In genomic region chr22:18056802-18057474, GRCh38 we compare ENCODE assay signal across 9 cellular contexts. TPM values are rescaled to one million over a fixed set of nuclear protein-coding genes. Genes with fewer than 3 reads are reported as not detected.
DNase-seq lines count a peak whose midpoint lies in the region; ATAC-seq lines count a peak whose summit lies in the region.
"Had no signal": no experiment of that assay in that cellular context is flagged by ENCODE, and none has a peak within 500 bp of the region (broad histone marks: within the 10 kb centered on the region; RNA-seq: fewer than 3 reads in every experiment).

No MANE protein-coding gene starts in this region.

- no peak overlapping the region for H3K27ac Mint-ChIP-seq in activated T-helper 2 cell treated with anti-CD3 and anti-CD28 coated beads, Interferon-gamma antibody, Interleukin-2, Interleukin-4, amounts not matched to agents 10 μg/mL and 5 μg/mL and 100 μg/mL, durations not matched to agents 14 hours and 24 hours and 36 hours
- H3K27ac Mint-ChIP-seq: activated naive CD8-positive, alpha-beta T cell had no signal

- ATAC-seq in GM18508 (IDR thresholded peaks at IDR 0.05; ENCODE audit: insufficient read depth, unreplicated experiment) (peak; percentile 40), HG02623 (IDR thresholded peaks at IDR 0.05; ENCODE audit: unreplicated experiment) (peak; percentile 61)

- DNase-seq in renal cortical epithelial cell (ENCODE audit: low read depth) (peak; percentile 44), foreskin melanocyte (no peak), mesenteric fat pad (ENCODE audit: low spot score) (no peak)
- DNase-seq in activated CD4-positive, alpha-beta T cell treated with anti-CD3 and anti-CD28 coated beads for 1 hour, result no peak
- no peak for DNase-seq in activated T-helper 2 cell treated with anti-CD3 and anti-CD28 coated beads, Interferon-gamma antibody, Interleukin-2, Interleukin-4, amounts not matched to agents 10 μg/mL and 5 μg/mL and 100 μg/mL, durations not matched to agents 14 hours and 24 hours and 36 hours (ENCODE audit: low spot score)

- intact Hi-C loops in activated T-helper 2 cell treated with anti-CD3 and anti-CD28 coated beads, Interferon-gamma antibody, Interleukin-2, Interleukin-4, amounts not matched to agents 10 μg/mL and 5 μg/mL and 100 μg/mL, durations not matched to agents 14 hours and 24 hours and 36 hours (cut with micrococcal nuclease), result no loop called here

- H3K27me3 Mint-ChIP-seq in activated T-helper 2 cell treated with anti-CD3 and anti-CD28 coated beads, Interferon-gamma antibody, Interleukin-2, Interleukin-4, amounts not matched to agents 10 μg/mL and 5 μg/mL and 100 μg/mL, durations not matched to agents 14 hours and 24 hours and 36 hours (ENCODE audit: low read depth), result peaks cover 18% of the 10 kb centered on the region

- no peak overlapping the region for H3K4me3 Mint-ChIP-seq in activated T-helper 2 cell treated with anti-CD3 and anti-CD28 coated beads, Interferon-gamma antibody, Interleukin-2, Interleukin-4, amounts not matched to agents 10 μg/mL and 5 μg/mL and 100 μg/mL, durations not matched to agents 14 hours and 24 hours and 36 hours (ENCODE audit: low read depth)
- H3K4me3 Mint-ChIP-seq: activated naive CD8-positive, alpha-beta T cell had no signal

- no peaks in the 10 kb centered on the region for H3K9me3 Mint-ChIP-seq in activated T-helper 2 cell treated with anti-CD3 and anti-CD28 coated beads, Interferon-gamma antibody, Interleukin-2, Interleukin-4, amounts not matched to agents 10 μg/mL and 5 μg/mL and 100 μg/mL, durations not matched to agents 14 hours and 24 hours and 36 hours

- H3K36me3 Mint-ChIP-seq in activated T-helper 2 cell treated with anti-CD3 and anti-CD28 coated beads, Interferon-gamma antibody, Interleukin-2, Interleukin-4, amounts not matched to agents 10 μg/mL and 5 μg/mL and 100 μg/mL, durations not matched to agents 14 hours and 24 hours and 36 hours (ENCODE audit: low read depth), result no peaks in the 10 kb centered on the region
- H3K36me3 Mint-ChIP-seq: activated naive CD8-positive, alpha-beta T cell had no signal

- H3K4me1 Mint-ChIP-seq in activated T-helper 2 cell treated with anti-CD3 and anti-CD28 coated beads, Interferon-gamma antibody, Interleukin-2, Interleukin-4, amounts not matched to agents 10 μg/mL and 5 μg/mL and 100 μg/mL, durations not matched to agents 14 hours and 24 hours and 36 hours (ENCODE audit: low read depth), result no peaks in the 10 kb centered on the region

- peak overlapping the region; percentile 97 for H3K27ac ChIP-seq in angular gyrus (ENCODE audit: low read depth, low read length)

RNA-seq across cellular contexts. Expression of gene PEX26, which starts 20.9 kb away (rescaled TPM):
- total RNA-seq in renal cortical epithelial cell (42.7 and 47.0 TPM in 2 replicates), mesenteric fat pad (35.9 TPM)
- total RNA-seq in activated T-helper 2 cell treated with anti-CD3 and anti-CD28 coated beads, Interferon-gamma antibody, Interleukin-2, Interleukin-4, amounts not matched to agents 10 μg/mL and 5 μg/mL and 100 μg/mL, durations not matched to agents 14 hours and 24 hours and 36 hours, result 47.3 and 47.8 TPM in 2 replicates

RNA-seq across cellular contexts. Expression of gene MICAL3, which starts 32.6 kb away (rescaled TPM):
- total RNA-seq in renal cortical epithelial cell, result 43.9 and 132 TPM in 2 replicates
- 40.6 and 41.8 TPM in 2 replicates for total RNA-seq in activated T-helper 2 cell treated with anti-CD3 and anti-CD28 coated beads, Interferon-gamma antibody, Interleukin-2, Interleukin-4, amounts not matched to agents 10 μg/mL and 5 μg/mL and 100 μg/mL, durations not matched to agents 14 hours and 24 hours and 36 hours
- 65.2 TPM for total RNA-seq in mesenteric fat pad

RNA-seq across cellular contexts. Expression of gene TUBA8, which starts 53.7 kb away (rescaled TPM):
- total RNA-seq in renal cortical epithelial cell, result 0.35 and 1.2 TPM in 2 replicates
- total RNA-seq in activated T-helper 2 cell treated with anti-CD3 and anti-CD28 coated beads, Interferon-gamma antibody, Interleukin-2, Interleukin-4, amounts not matched to agents 10 μg/mL and 5 μg/mL and 100 μg/mL, durations not matched to agents 14 hours and 24 hours and 36 hours, result 1.8 and 2.3 TPM in 2 replicates
- 5.1 TPM for total RNA-seq in mesenteric fat pad
